23 cellular contexts compared by ENCODE assay signal in genomic region chr10:43190775-43191174, GRCh38. TPM values are rescaled to one million over a fixed set of nuclear protein-coding genes. Genes with fewer than 3 reads are reported as not detected.
DNase-seq lines count a peak whose midpoint lies in the region; ATAC-seq and TF ChIP-seq lines count a peak whose summit lies in the region.
"Had no signal": no experiment of that assay in that cellular context is flagged by ENCODE, and none has a peak within 500 bp of the region (broad histone marks: within the 10 kb centered on the region; RNA-seq: fewer than 3 reads in every experiment).

No MANE protein-coding gene starts in this region.

- H3K4me1 ChIP-seq in mammary epithelial cell (ENCODE audit: insufficient read depth, low read length), result no peaks in the 10 kb centered on the region
- H3K4me1 ChIP-seq in breast epithelium, result no peaks in the 10 kb centered on the region
- no peaks in the 10 kb centered on the region for H3K4me1 ChIP-seq in Karpas-422 (ENCODE audit: low read length)
- H3K4me1 ChIP-seq in effector memory CD4-positive, alpha-beta T cell (ENCODE audit: control insufficient read depth, insufficient read depth, low read length, poor library complexity, severe bottlenecking), result no peaks in the 10 kb centered on the region

- no peak for TF ChIP-seq POLR2A in breast epithelium (IDR thresholded peaks at IDR 0.05)

- no peak overlapping the region for H3K4me3 ChIP-seq in mammary epithelial cell (replicated peaks in 1 of 3; ENCODE audit: insufficient read depth in 1 of 3, low read depth in 2 of 3, low read length in 3 of 3)
- H3K4me3 ChIP-seq in breast epithelium, result no peak overlapping the region
- no peak overlapping the region for H3K4me3 ChIP-seq in astrocyte of the spinal cord (ENCODE audit: low read depth, low read length)
- H3K4me3 ChIP-seq in Karpas-422 (ENCODE audit: low read length), result no peak overlapping the region
- no peak overlapping the region for H3K4me3 ChIP-seq in effector memory CD4-positive, alpha-beta T cell (ENCODE audit: insufficient read depth, low read depth, low read length, poor library complexity, severe bottlenecking)
- H3K4me3 ChIP-seq: BLaER1 treated with 17β-estradiol and CSF1 and Interleukin-3, amounts not matched to agents 10 nM and 100 nM; coronary artery had no signal

- no peak overlapping the region for H3K4me2 ChIP-seq in mammary epithelial cell (ENCODE audit: insufficient read depth, low read depth, low read length)
- H3K4me2 ChIP-seq in Karpas-422 (ENCODE audit: low read depth, low read length, poor library complexity, severe bottlenecking), result no peak overlapping the region
- H3K4me2 ChIP-seq: BLaER1 treated with 17β-estradiol and CSF1 and Interleukin-3, amounts not matched to agents 10 nM and 100 nM had no signal

- CTCF ChIA-PET in mammary epithelial cell (lab: Charles Lee; ENCODE audit: low non-redundant PET), result no interaction called here

- TF ChIP-seq CTCF in mammary epithelial cell (conservative IDR thresholded peaks at IDR 0.05 in 1 of 2, IDR thresholded peaks at IDR 0.05 in 1 of 2; ENCODE audit: extremely low read depth in 1 of 2, insufficient read depth in 1 of 2, low read depth in 1 of 2, low read length in 2 of 2) (no peak), breast epithelium (IDR thresholded peaks at IDR 0.05) (no peak), astrocyte of the spinal cord (IDR thresholded peaks at IDR 0.05; ENCODE audit: low read depth, low read length) (no peak)

- no peaks in the 10 kb centered on the region for H3K27me3 ChIP-seq in mammary epithelial cell (ENCODE audit: insufficient read depth, low read length)
- H3K27me3 ChIP-seq in breast epithelium, result no peaks in the 10 kb centered on the region
- no peaks in the 10 kb centered on the region for H3K27me3 ChIP-seq in Karpas-422 (ENCODE audit: low read length)
- no peaks in the 10 kb centered on the region for H3K27me3 ChIP-seq in effector memory CD4-positive, alpha-beta T cell (replicated peaks; ENCODE audit: control insufficient read depth, insufficient read depth, low read length, poor library complexity, severe bottlenecking)
- H3K27me3 ChIP-seq: BLaER1 treated with 17β-estradiol and CSF1 and Interleukin-3, amounts not matched to agents 10 nM and 100 nM had no signal

- H3K36me3 ChIP-seq in mammary epithelial cell (ENCODE audit: insufficient read depth, low read length) (peaks cover 6% of the 10 kb centered on the region), breast epithelium (no peaks in the 10 kb centered on the region), Karpas-422 (ENCODE audit: insufficient read depth, low read length) (no peaks in the 10 kb centered on the region; the same call in 1 of the 2 replicates)
- H3K36me3 ChIP-seq in effector memory CD4-positive, alpha-beta T cell (ENCODE audit: control insufficient read depth, insufficient read depth, low read length), result peaks cover 13% of the 10 kb centered on the region

- dilution Hi-C loops in mammary epithelial cell (cut with HindIII; ENCODE audit: low sequenced_read_pairs), result no loop called here

- intact Hi-C loops in mammary epithelial cell (cut with micrococcal nuclease) (no loop called here), breast epithelium (cut with DNase I; ENCODE audit: low total_unique reads) (no loop called here)

- no peaks in the 10 kb centered on the region for H3K9me2 ChIP-seq in Karpas-422 (replicated peaks; ENCODE audit: insufficient read depth, low read length)

- 69% methylated on average over 3 of the region's 3 CpGs for WGBS in mammary epithelial cell (ENCODE audit: low coverage, missing lambda C conversion rate)

- in situ Hi-C loops in mammary epithelial cell (cut with MboI; ENCODE audit: low sequenced_read_pairs in 2 of 2), result no loop called here
- in situ Hi-C loops in astrocyte of the spinal cord (cut with HindIII; ENCODE audit: low sequenced_read_pairs), result no loop called here

- BruUV-seq in mammary epithelial cell (replicated peaks; lab: Mats Ljungman, UMichigan), result no TSS peak

- H3K9ac ChIP-seq in mammary epithelial cell (ENCODE audit: insufficient read depth, low read length) (no peak overlapping the region), Karpas-422 (ENCODE audit: low read length) (no peak overlapping the region)
- H3K9ac ChIP-seq: BLaER1 treated with 17β-estradiol and CSF1 and Interleukin-3, amounts not matched to agents 10 nM and 100 nM had no signal

- peak; percentile 12 for DNase-seq in mammary epithelial cell
- no peak for DNase-seq in breast epithelium (ENCODE audit: low spot score in 2 of 2)
- DNase-seq in astrocyte of the spinal cord (ENCODE audit: low read depth, low spot score), result peak; percentile 40
- DNase-seq in hepatic stellate cell (ENCODE audit: low spot score), result peak; percentile 48
- DNase-seq in Karpas-422, result no peak
- DNase-seq in NK-92 (lab: John Stamatoyannopoulos, UW; ENCODE audit: unreplicated experiment), result no peak
- no peak for DNase-seq in effector memory CD4-positive, alpha-beta T cell
- DNase-seq: activated CD4-positive, alpha-beta T cell treated with anti-CD3 and anti-CD28 coated beads for 48 hours; activated CD8-positive, alpha-beta memory T cell treated with anti-CD3 and anti-CD28 coated beads, Interleukin-2, amount 10 ng/mL, durations not matched to agents 7 days and 5 days; islet precursor cell; NCI-H1417; NCI-H2081 treated with DMSO at 0.1 percent for 48 hours; NCI-H510A; NK-92 treated with Interleukin-12 subunit alpha and Interleukin-12 subunit beta, amount 100 ng/mL, for 24 hours; nucleus accumbens; stimulated activated CD4-positive, alpha-beta T cell treated with anti-CD3 and anti-CD28 coated beads, Interleukin-2, amount 100 ng/mL, for 48 hours; stimulated activated naive B cell treated with anti-CD40 and anti-IgM and Interleukin-4, amounts not matched to agents 10 μg/mL and 1 μg/mL and 100 μg/mL, for 72 hours had no signal

- H2AFZ ChIP-seq in mammary epithelial cell (ENCODE audit: low read depth, low read length), result no peak overlapping the region
- no peak overlapping the region for H2AFZ ChIP-seq in Karpas-422 (ENCODE audit: low read length)

- no peaks in the 10 kb centered on the region for H3K79me2 ChIP-seq in mammary epithelial cell (ENCODE audit: insufficient read depth, low read length)
- no peaks in the 10 kb centered on the region for H3K79me2 ChIP-seq in Karpas-422 (ENCODE audit: low read length)

- ATAC-seq in GM21360 (IDR thresholded peaks at IDR 0.05; ENCODE audit: unreplicated experiment), result no peak
- ATAC-seq: activated CD8-positive, alpha-beta memory T cell treated with anti-CD3 and anti-CD28 coated beads, Interleukin-2, amount 10 ng/mL, durations not matched to agents 7 days and 5 days; activated naive CD4-positive, alpha-beta T cell treated with anti-CD3 and anti-CD28 coated beads, Interleukin-2, amount 50 U/mL, for 72 hours; Panc1; stimulated activated naive B cell treated with anti-CD40 and anti-IgM and Interleukin-4, amounts not matched to agents 10 μg/mL and 1 μg/mL and 100 μg/mL, for 72 hours had no signal

- H3K9me3 ChIP-seq in mammary epithelial cell (replicated peaks; ENCODE audit: insufficient read depth, low read length) (no peaks in the 10 kb centered on the region), breast epithelium (no peaks in the 10 kb centered on the region), Karpas-422 (ENCODE audit: low read length) (no peaks in the 10 kb centered on the region)
- H3K9me3 ChIP-seq in effector memory CD4-positive, alpha-beta T cell (ENCODE audit: control insufficient read depth, low read length), result no peaks in the 10 kb centered on the region
- H3K9me3 ChIP-seq: BLaER1 treated with 17β-estradiol and CSF1 and Interleukin-3, amounts not matched to agents 10 nM and 100 nM had no signal

- H4K20me1 ChIP-seq in mammary epithelial cell (ENCODE audit: insufficient read depth, low read length), result no peaks in the 10 kb centered on the region
- no peaks in the 10 kb centered on the region for H4K20me1 ChIP-seq in Karpas-422 (ENCODE audit: insufficient read depth, low read depth, low read length)

- H3K27ac ChIP-seq in mammary epithelial cell (ENCODE audit: insufficient read depth, low read depth, low read length) (no peak overlapping the region), breast epithelium (no peak overlapping the region), Karpas-422 (ENCODE audit: low read length) (no peak overlapping the region)
- H3K27ac ChIP-seq in effector memory CD4-positive, alpha-beta T cell (ENCODE audit: insufficient read depth, low read length, poor library complexity, severe bottlenecking), result no peak overlapping the region
- H3K27ac ChIP-seq: BLaER1 treated with 17β-estradiol and CSF1 and Interleukin-3, amounts not matched to agents 10 nM and 100 nM; coronary artery; HL-60 had no signal

RNA-seq across cellular contexts. Expression of gene CSGALNACT2, which starts 52.5 kb away (rescaled TPM):
- total RNA-seq in mammary epithelial cell, result 10 to 100 TPM; 13.8 to 24.5 TPM
- polyA plus RNA-seq in mammary epithelial cell, result 8.5 TPM
- 12.6 TPM for polyA minus RNA-seq in mammary epithelial cell
- total RNA-seq in breast epithelium, result 10 to 100 TPM; 21.6 to 35.5 (median 27.8) TPM
- 8.3 and 9.2 TPM in 2 replicates for total RNA-seq in Karpas-422 (2014; rRNA removed; shearing (Covaris generic); ENCODE audit: low replicate concordance)

Comparison
In these comparisons a context has a peak if more than half of its experiments do, and no peak if none do; other contexts are left out.
1. DNase-seq: peak in mammary epithelial cell (single experiment), astrocyte of the spinal cord (single experiment) and hepatic stellate cell (single experiment); none in breast epithelium (0 of 2), Karpas-422 (single experiment), NK-92 (single experiment) and effector memory CD4-positive, alpha-beta T cell (0 of 3).